In the genomic region with DNA sequence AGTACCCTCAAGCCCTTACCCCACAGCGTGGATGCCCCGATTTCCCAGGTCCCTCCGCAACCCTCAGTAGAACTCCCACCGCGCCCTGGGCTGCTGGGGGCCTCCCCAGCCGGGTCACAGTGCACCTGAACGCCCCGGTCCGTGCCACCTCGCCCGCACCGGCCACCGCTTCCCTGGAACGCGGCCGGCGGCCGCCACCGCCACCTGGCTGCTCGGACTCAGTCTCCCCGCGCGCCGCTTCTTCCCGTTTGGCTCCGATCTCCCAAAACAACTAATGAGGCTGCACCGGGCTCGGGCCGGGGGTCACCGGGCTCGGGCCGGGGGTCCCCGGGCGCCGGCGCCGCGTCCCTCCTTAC, we compare ENCODE assay signal across 1 cellular context.
TF ChIP-seq lines count a peak whose summit lies in the region.

No MANE protein-coding gene starts in this region.

TF ChIP-seq in HCT116, 20 proteins besides CTCF, POLR2A, EP300 and RAD21 (continued from another document):
- TF ChIP-seq, protein P1, sequence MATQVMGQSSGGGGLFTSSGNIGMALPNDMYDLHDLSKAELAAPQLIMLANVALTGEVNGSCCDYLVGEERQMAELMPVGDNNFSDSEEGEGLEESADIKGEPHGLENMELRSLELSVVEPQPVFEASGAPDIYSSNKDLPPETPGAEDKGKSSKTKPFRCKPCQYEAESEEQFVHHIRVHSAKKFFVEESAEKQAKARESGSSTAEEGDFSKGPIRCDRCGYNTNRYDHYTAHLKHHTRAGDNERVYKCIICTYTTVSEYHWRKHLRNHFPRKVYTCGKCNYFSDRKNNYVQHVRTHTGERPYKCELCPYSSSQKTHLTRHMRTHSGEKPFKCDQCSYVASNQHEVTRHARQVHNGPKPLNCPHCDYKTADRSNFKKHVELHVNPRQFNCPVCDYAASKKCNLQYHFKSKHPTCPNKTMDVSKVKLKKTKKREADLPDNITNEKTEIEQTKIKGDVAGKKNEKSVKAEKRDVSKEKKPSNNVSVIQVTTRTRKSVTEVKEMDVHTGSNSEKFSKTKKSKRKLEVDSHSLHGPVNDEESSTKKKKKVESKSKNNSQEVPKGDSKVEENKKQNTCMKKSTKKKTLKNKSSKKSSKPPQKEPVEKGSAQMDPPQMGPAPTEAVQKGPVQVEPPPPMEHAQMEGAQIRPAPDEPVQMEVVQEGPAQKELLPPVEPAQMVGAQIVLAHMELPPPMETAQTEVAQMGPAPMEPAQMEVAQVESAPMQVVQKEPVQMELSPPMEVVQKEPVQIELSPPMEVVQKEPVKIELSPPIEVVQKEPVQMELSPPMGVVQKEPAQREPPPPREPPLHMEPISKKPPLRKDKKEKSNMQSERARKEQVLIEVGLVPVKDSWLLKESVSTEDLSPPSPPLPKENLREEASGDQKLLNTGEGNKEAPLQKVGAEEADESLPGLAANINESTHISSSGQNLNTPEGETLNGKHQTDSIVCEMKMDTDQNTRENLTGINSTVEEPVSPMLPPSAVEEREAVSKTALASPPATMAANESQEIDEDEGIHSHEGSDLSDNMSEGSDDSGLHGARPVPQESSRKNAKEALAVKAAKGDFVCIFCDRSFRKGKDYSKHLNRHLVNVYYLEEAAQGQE (IDR thresholded peaks at IDR 0.05; ENCODE audit: low read depth), result no peak
- TF ChIP-seq EGR1 (IDR thresholded peaks at IDR 0.05; ENCODE audit: low read depth) (no peak; the same call in 1 of the 2 replicates), YY1 (IDR thresholded peaks at IDR 0.05; ENCODE audit: extremely low read depth, insufficient replicate concordance, low read depth, low read length) (no peak), ELF1 (IDR thresholded peaks at IDR 0.05; ENCODE audit: borderline replicate concordance, low read depth) (no peak), EZH2phosphoT487 (IDR thresholded peaks at IDR 0.05; ENCODE audit: borderline replicate concordance) (no peak), ZNF274 (IDR thresholded peaks at IDR 0.05; ENCODE audit: low read depth, low read length) (no peak)
TF ChIP-seq in HCT116: peak in this region for 0.
